Comparison of ENCODE assay signal across 9 cellular contexts in genomic region chr17:41329279-41329925, GRCh38. TPM values are rescaled to one million over a fixed set of nuclear protein-coding genes. Genes with fewer than 3 reads are reported as not detected.
A peak's percentile ranks its signal among the peaks of the same experiment; 100 is the strongest.
DNase-seq lines count a peak whose midpoint lies in the region; ATAC-seq, FAIRE-seq and TF ChIP-seq lines count a peak whose summit lies in the region.
"Had no signal": no experiment of that assay in that cellular context is flagged by ENCODE, and none has a peak within 500 bp of the region (broad histone marks: within the 10 kb centered on the region; RNA-seq: fewer than 3 reads in every experiment).

No MANE protein-coding gene starts in this region.

- no peak for FAIRE-seq in D721Med (lab: Jason Lieb, UNC)

- no peaks in the 10 kb centered on the region for H3K4me1 Mint-ChIP-seq in endothelial cell (ENCODE audit: unreplicated experiment)
- peaks cover 5% of the 10 kb centered on the region for H3K4me1 Mint-ChIP-seq in nephron

- ATAC-seq in GM21515 (IDR thresholded peaks at IDR 0.05; ENCODE audit: unreplicated experiment) (no peak), GM18505 (IDR thresholded peaks at IDR 0.05; ENCODE audit: unreplicated experiment) (no peak), HG02870 (IDR thresholded peaks at IDR 0.05; ENCODE audit: unreplicated experiment) (no peak)

- TF ChIP-seq POLR2A in GM18505 (IDR thresholded peaks at IDR 0.05; ENCODE audit: borderline replicate concordance, extremely low read depth, insufficient read depth, insufficient read length): no peak

- DNase-seq in D721Med (ENCODE audit: insufficient read length, low spot score) (no peak), HK-2 (ENCODE audit: unreplicated experiment) (peak; percentile 71), RPMI8226 (peak; percentile 51), endothelial cell (ENCODE audit: low spot score) (peak; percentile 77)

- TF ChIP-seq CTCF in D721Med (IDR thresholded peaks at IDR 0.05; ENCODE audit: insufficient read depth, missing control alignments): peak; percentile 52
- TF ChIP-seq CTCF in endothelial cell (IDR thresholded peaks at IDR 0.05; ENCODE audit: unreplicated experiment): peak; percentile 80
- TF ChIP-seq CTCF in nephron (IDR thresholded peaks at IDR 0.05; ENCODE audit: unreplicated experiment in 3 of 3): peak; percentile 64 to 67 (median 66)

- H3K9me3 Mint-ChIP-seq in endothelial cell (ENCODE audit: unreplicated experiment) (no peaks in the 10 kb centered on the region), nephron (no peaks in the 10 kb centered on the region)
- H3K9me3 Mint-ChIP-seq: T-helper 1 cell treated with Interleukin-12 subunit alpha and Interleukin-12 subunit beta and Interleukin-4 antibody, amounts not matched to agents 30 μg/mL and 1 μg/mL, for 36 hours had no signal

- H3K27me3 Mint-ChIP-seq in endothelial cell (ENCODE audit: unreplicated experiment): peaks cover 9% of the 10 kb centered on the region
- H3K27me3 Mint-ChIP-seq in nephron (ENCODE audit: low read depth): peaks cover 5% of the 10 kb centered on the region

- H3K27ac Mint-ChIP-seq in endothelial cell (ENCODE audit: unreplicated experiment) (no peak overlapping the region), nephron (no peak overlapping the region)
- H3K27ac Mint-ChIP-seq: T-helper 1 cell treated with Interleukin-12 subunit alpha and Interleukin-12 subunit beta and Interleukin-4 antibody, amounts not matched to agents 30 μg/mL and 1 μg/mL, for 36 hours had no signal

- H3K4me3 Mint-ChIP-seq in endothelial cell (ENCODE audit: unreplicated experiment): peak overlapping the region; percentile 26
- H3K4me3 Mint-ChIP-seq in nephron: no peak overlapping the region
- H3K4me3 Mint-ChIP-seq: T-helper 1 cell treated with Interleukin-12 subunit alpha and Interleukin-12 subunit beta and Interleukin-4 antibody, amounts not matched to agents 30 μg/mL and 1 μg/mL, for 36 hours had no signal

- H3K36me3 Mint-ChIP-seq in endothelial cell (ENCODE audit: low read depth, unreplicated experiment) (no peaks in the 10 kb centered on the region), nephron (ENCODE audit: low read depth) (no peaks in the 10 kb centered on the region)

RNA-seq across cellular contexts. Expression of gene KRTAP17-1, which starts 13.9 kb away (rescaled TPM):
- not detected for total RNA-seq in endothelial cell (ENCODE audit: unreplicated experiment)

RNA-seq across cellular contexts. Expression of gene KRTAP16-1, which starts 20.3 kb away (rescaled TPM):
- total RNA-seq in endothelial cell (ENCODE audit: unreplicated experiment): not detected

RNA-seq across cellular contexts. Expression of gene KRT33A, which starts 21.2 kb away (rescaled TPM):
- not detected for total RNA-seq in endothelial cell (ENCODE audit: unreplicated experiment)

RNA-seq across cellular contexts. Expression of gene KRTAP29-1, which starts 26.8 kb away (rescaled TPM):
- not detected for total RNA-seq in endothelial cell (ENCODE audit: unreplicated experiment)

RNA-seq across cellular contexts. Expression of gene KRT33B, which starts 40.2 kb away (rescaled TPM):
- not detected for total RNA-seq in endothelial cell (ENCODE audit: unreplicated experiment)
